ENCODE assay signal across 7 cellular contexts in the genomic region with DNA sequence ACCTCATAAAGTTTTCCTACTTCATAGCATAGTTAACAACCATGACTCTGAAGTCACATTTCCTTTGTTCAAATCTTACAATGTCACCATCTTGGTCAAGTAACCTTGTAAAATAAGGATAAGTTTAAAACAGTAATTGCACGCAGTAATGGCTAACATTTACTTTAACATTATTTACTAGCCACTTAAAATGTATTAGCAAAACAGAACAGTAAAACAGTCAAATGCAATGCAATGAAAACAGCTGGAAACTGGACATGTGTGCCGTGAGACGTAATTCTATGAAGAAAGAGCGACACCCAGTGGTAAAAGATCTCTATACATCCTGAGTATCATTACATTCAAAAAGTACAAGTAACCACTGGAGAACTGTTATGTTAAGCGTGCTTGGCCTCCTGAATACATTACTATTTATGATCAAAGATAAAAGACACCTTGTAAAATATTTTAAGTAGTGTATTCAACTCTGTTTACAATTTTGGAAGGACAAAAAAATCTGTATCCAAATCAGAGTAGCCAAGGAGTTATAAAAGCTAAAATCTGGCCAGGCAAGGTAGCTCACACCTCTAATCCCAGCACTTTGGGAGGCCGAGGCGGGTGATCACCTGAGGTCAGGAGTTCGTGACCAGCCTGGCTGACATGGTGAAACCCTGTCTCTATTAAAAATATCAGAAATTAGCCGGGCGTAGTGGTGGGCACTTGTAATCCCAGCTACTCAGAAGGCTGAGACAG. TPM values are rescaled to one million over a fixed set of nuclear protein-coding genes. Genes with fewer than 3 reads are reported as not detected.
DNase-seq lines count a peak whose midpoint lies in the region; ATAC-seq, FAIRE-seq and TF ChIP-seq lines count a peak whose summit lies in the region.

No MANE protein-coding gene starts in this region.

- H3K9me2 ChIP-seq in MM.1S (replicated peaks; ENCODE audit: insufficient read depth, low read length): no peaks in the 10 kb centered on the region

- no peak overlapping the region for H3K27ac ChIP-seq in MM.1S (ENCODE audit: low read length)

- no peaks in the 10 kb centered on the region for H4K20me1 ChIP-seq in MM.1S (ENCODE audit: insufficient read depth, low read length)

- no peak overlapping the region for H3K4me2 ChIP-seq in MM.1S (ENCODE audit: low read depth, low read length)

- H3K27ac Mint-ChIP-seq in natural killer cell: peak overlapping the region in 1 of 2 donors; percentile 48

- peaks cover 17% of the 10 kb centered on the region for H3K36me3 Mint-ChIP-seq in natural killer cell

- H3F3A ChIP-seq in MM.1S (ENCODE audit: insufficient read depth, low read length): no peaks in the 10 kb centered on the region

- no peaks in the 10 kb centered on the region for H3K9me3 Mint-ChIP-seq in natural killer cell

- intact Hi-C loops in natural killer cell (cut with micrococcal nuclease): loop anchor here (1.0 kb wide), 1 partner anchor 957 kb away; no protein-coding TSS in a partner anchor

- no peak overlapping the region for H2AFZ ChIP-seq in MM.1S (ENCODE audit: low read length)

- no peak overlapping the region for H3K4me3 Mint-ChIP-seq in natural killer cell

- H3K27me3 Mint-ChIP-seq in natural killer cell (ENCODE audit: low read depth in 2 of 2): no peaks in the 10 kb centered on the region

- H3K9me3 ChIP-seq in MM.1S (replicated peaks; ENCODE audit: insufficient read depth, low read length): no peaks in the 10 kb centered on the region

- H3K79me2 ChIP-seq in MM.1S (ENCODE audit: low read length): no peaks in the 10 kb centered on the region

- no peak overlapping the region for H3K4me3 ChIP-seq in MM.1S (ENCODE audit: low read length)

- no peaks in the 10 kb centered on the region for H3K27me3 ChIP-seq in MM.1S (replicated peaks; ENCODE audit: insufficient read depth, low read length)

- peak; percentile 99 for FAIRE-seq in G401.6 (lab: Jason Lieb, UNC)

- no peak overlapping the region for H3K9ac ChIP-seq in MM.1S (ENCODE audit: low read length)

- peaks cover 10% of the 10 kb centered on the region for H3K36me3 ChIP-seq in MM.1S (replicated peaks; ENCODE audit: insufficient read depth, low read length)

- DNase-seq in MM.1S: peak; percentile 78
- DNase-seq in SHP77 treated with DMSO at 0.1 percent for 48 hours (lab: John Stamatoyannopoulos, UW): peak; percentile 66
- no peak for DNase-seq in natural killer cell
- DNase-seq in activated gamma-delta T cell treated with Interleukin-2 at 50 U/mL for 16 hours: no peak

- TF ChIP-seq CTCF in MM.1S (IDR thresholded peaks at IDR 0.05; ENCODE audit: low read length): peak; percentile 72
- peak; percentile 73 for TF ChIP-seq CTCF in natural killer cell (IDR thresholded peaks at IDR 0.05)

- peak; percentile 91 for ATAC-seq in GM21723 (IDR thresholded peaks at IDR 0.05; ENCODE audit: unreplicated experiment)
- ATAC-seq in esophagus mucosa: peak; percentile 75
- ATAC-seq in natural killer cell: peak; percentile 73 to 78 (median 77)

- peaks cover 5 to 6% of the 10 kb centered on the region in 2 donors for H3K4me1 Mint-ChIP-seq in natural killer cell

- no peaks in the 10 kb centered on the region for H3K4me1 ChIP-seq in MM.1S (ENCODE audit: low read length)

RNA-seq across cellular contexts. Expression of a gene that starts 27.2 kb away (rescaled TPM):
- 20.3 TPM for total RNA-seq in esophagus mucosa
- 10 to 100 TPM; 30.4 to 40.6 (median 30.5) TPM for total RNA-seq in natural killer cell

Comparison
In these comparisons a context has a peak if more than half of its experiments do, and no peak if none do; other contexts are left out.
1. DNase-seq: peak in MM.1S (single experiment) and SHP77 treated with DMSO at 0.1 percent for 48 hours (single experiment); none in natural killer cell (single experiment) and activated gamma-delta T cell treated with Interleukin-2 at 50 U/mL for 16 hours (single experiment).
2. Peak in every context shown above with its lines, with median percentiles within 50 percentile points of each other: ATAC-seq.